ENCODE assay signal across 11 cellular contexts in genomic region chr3:115624029-115624645, GRCh38.
DNase-seq lines count a peak whose midpoint lies in the region; ATAC-seq and TF ChIP-seq lines count a peak whose summit lies in the region.
"Had no signal": no experiment of that assay in that cellular context is flagged by ENCODE, and none has a peak within 500 bp of the region (broad histone marks: within the 10 kb centered on the region; RNA-seq: fewer than 3 reads in every experiment).

No MANE protein-coding gene starts in this region.

- peak in 2 of 3 experiments; percentile 42 to 59 for DNase-seq in NCI-H1417 (lab: John Stamatoyannopoulos, UW)
- no peak for DNase-seq in NCI-H1417 treated with DMSO at 0.1 percent for 48 hours (lab: John Stamatoyannopoulos, UW)
- DNase-seq in SK-N-MC (ENCODE audit: low read depth, low spot score), result no peak
- DNase-seq in foreskin fibroblast, result no peak
- no peak for DNase-seq in retinal pigment epithelial cell (ENCODE audit: low read depth)
- DNase-seq in GM20000 (ENCODE audit: low spot score), result no peak
- DNase-seq: NCI-H774, T-helper 2 cell had no signal

- H3K36me3 ChIP-seq in SK-N-MC (ENCODE audit: insufficient read depth, low read length), result no peaks in the 10 kb centered on the region

- H3K27ac ChIP-seq in SK-N-MC, result no peak overlapping the region
- H3K27ac ChIP-seq: KMS-11 had no signal

- TF ChIP-seq CTCF in foreskin fibroblast (IDR thresholded peaks at IDR 0.05; ENCODE audit: low read depth, low read length) (no peak), retinal pigment epithelial cell (conservative IDR thresholded peaks at IDR 0.05; ENCODE audit: low read depth, low read length) (no peak), GM20000 (IDR thresholded peaks at IDR 0.05; ENCODE audit: extremely low read depth, missing control alignments) (no peak)

- peak overlapping the region; percentile 67 for H3K9ac ChIP-seq in SK-N-MC (ENCODE audit: insufficient read length)
- H3K9ac ChIP-seq: KMS-11 had no signal

- H3K4me3 ChIP-seq in SK-N-MC, result peak overlapping the region; percentile 89
- H3K4me3 ChIP-seq in foreskin fibroblast (ENCODE audit: low read depth in 1 of 2, low read length in 2 of 2), result peak overlapping the region; percentile 52 to 62
- H3K4me3 ChIP-seq in retinal pigment epithelial cell (ENCODE audit: low read length), result peak overlapping the region; percentile 56

- no peak for ATAC-seq in GM21447 (IDR thresholded peaks at IDR 0.05; ENCODE audit: unreplicated experiment)
- no peak for ATAC-seq in HG02981 (IDR thresholded peaks at IDR 0.05; ENCODE audit: unreplicated experiment)

- no peaks in the 10 kb centered on the region for H3K9me3 ChIP-seq in SK-N-MC (ENCODE audit: low read depth, low read length)

Comparison
In these comparisons a context has a peak if more than half of its experiments do, and no peak if none do; other contexts are left out.
1. DNase-seq: peak in NCI-H1417 (2 of 3); none in NCI-H1417 treated with DMSO at 0.1 percent for 48 hours (single experiment), SK-N-MC (single experiment), foreskin fibroblast (0 of 2), retinal pigment epithelial cell (single experiment) and GM20000 (single experiment).
2. Peak in every context shown above with its lines, with median percentiles within 50 percentile points of each other: H3K4me3 ChIP-seq.